ENCODE assay signal across 8 cellular contexts in the genomic region with DNA sequence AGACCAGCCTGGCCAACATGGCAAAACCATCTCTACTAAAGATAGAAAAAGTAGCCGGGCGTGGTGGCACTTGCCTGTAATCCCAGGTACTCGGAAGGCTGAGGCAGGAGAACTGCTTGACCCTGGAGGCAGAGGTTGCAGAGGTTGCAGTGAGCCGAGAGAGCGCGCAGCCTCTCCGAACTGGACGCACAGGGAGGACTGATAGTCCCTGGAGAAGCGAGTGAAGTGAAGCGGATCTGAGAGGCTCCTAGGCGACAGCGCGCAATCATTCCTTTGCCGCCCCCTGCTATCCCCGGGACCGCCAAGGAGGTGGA. TPM values are rescaled to one million over a fixed set of nuclear protein-coding genes. Genes with fewer than 3 reads are reported as not detected.
DNase-seq lines count a peak whose midpoint lies in the region; ATAC-seq, FAIRE-seq and TF ChIP-seq lines count a peak whose summit lies in the region.

No MANE protein-coding gene starts in this region.

- H3K27me3 ChIP-seq in BE2C (no peaks in the 10 kb centered on the region), HUES64 (ENCODE audit: insufficient read depth, low read length) (no peaks in the 10 kb centered on the region)

- peak overlapping the region; percentile 99 to 100 (median 100) for H3K27ac Mint-ChIP-seq in naive B cell

- no peak for DNase-seq in BE2C
- DNase-seq in coronary artery (ENCODE audit: low spot score), result no peak
- no peak for DNase-seq in naive B cell
- no peak for DNase-seq in NCI-H345 (lab: John Stamatoyannopoulos, UW)
- no peak for DNase-seq in cerebellar cortex (ENCODE audit: low spot score)
- DNase-seq in inferior parietal cortex (ENCODE audit: extremely low spot score), result no peak
- no peak for DNase-seq in GM19239 (ENCODE audit: insufficient read length, low spot score)

- H3K4me1 ChIP-seq in BE2C, result peaks cover 2% of the 10 kb centered on the region; the same call in 1 of the 2 replicates
- peaks cover 9% of the 10 kb centered on the region; the same call in 1 of the 2 replicates for H3K4me1 ChIP-seq in HUES64 (ENCODE audit: insufficient read depth, low read length)

- ATAC-seq in naive B cell (ENCODE audit: low read depth in 2 of 2), result no peak

- peaks cover 0 to 5% (median 0%) of the 10 kb centered on the region in 3 donors for H3K27me3 Mint-ChIP-seq in naive B cell

- H3K9me3 ChIP-seq in BE2C (no peaks in the 10 kb centered on the region), HUES64 (ENCODE audit: insufficient read depth, low read depth, low read length) (no peaks in the 10 kb centered on the region)

- peak overlapping the region; percentile 95 to 100 (median 99) for H3K4me3 Mint-ChIP-seq in naive B cell

- peak overlapping the region; percentile 99 for H3K4me3 ChIP-seq in BE2C (ENCODE audit: low read depth, low read length)
- peak overlapping the region; percentile 78 for H3K4me3 ChIP-seq in HUES64 (ENCODE audit: low read length)
- H3K4me3 ChIP-seq in coronary artery, result peak overlapping the region; percentile 85

- WGBS in HUES64, result under 1% methylated on average over 16 of the region's 16 CpGs

- H3K9me3 Mint-ChIP-seq in naive B cell, result peaks cover 0 to 11% (median 4%) of the 10 kb centered on the region in 7 donors

- H3K36me3 Mint-ChIP-seq in naive B cell, result peaks cover 0 to 13% of the 10 kb centered on the region in 2 donors

- peak overlapping the region; percentile 99 for H3K9ac ChIP-seq in HUES64 (ENCODE audit: low read depth, low read length)

- FAIRE-seq in GM19239 (lab: Jason Lieb, UNC), result no peak

- H3K36me3 ChIP-seq in BE2C (peaks cover 30% of the 10 kb centered on the region), HUES64 (ENCODE audit: insufficient read depth, low read length) (peaks cover 38% of the 10 kb centered on the region)

- H3K27ac ChIP-seq in HUES64 (ENCODE audit: low read depth, low read length) (peak overlapping the region; percentile 98), coronary artery (peak overlapping the region; percentile 70 to 96)

- TF ChIP-seq CTCF in BE2C (IDR thresholded peaks at IDR 0.05; ENCODE audit: low read depth, low read length), result no peak
- no peak for TF ChIP-seq CTCF in coronary artery (IDR thresholded peaks at IDR 0.05)

- peaks cover 19 to 31% (median 21%) of the 10 kb centered on the region in 3 donors for H3K4me1 Mint-ChIP-seq in naive B cell

RNA-seq across cellular contexts. Expression of gene ZNF561, which starts 0.2 kb away (rescaled TPM):
- polyA plus RNA-seq in BE2C (2012; ENCODE audit: insufficient read depth, insufficient read length, low read depth), result 33.3 TPM
- polyA plus RNA-seq in HUES64 (2013, experiment 1 of 2), result 47.9 TPM
- polyA plus RNA-seq in HUES64 (2013, experiment 2 of 2), result 41.7 TPM
- polyA plus RNA-seq in naive B cell (ENCODE audit: low read depth in 6 of 6), result 10 to 100 TPM in 5 of 6 donors, 1 to 10 TPM in 1; 8.7 to 28.2 (median 13.1) TPM

RNA-seq across cellular contexts. Expression of gene ZNF121, which starts 36.5 kb away (rescaled TPM):
- 5.9 TPM for polyA plus RNA-seq in BE2C (2012; ENCODE audit: insufficient read depth, insufficient read length, low read depth)
- polyA plus RNA-seq in HUES64 (2013, experiment 1 of 2), result 47.9 TPM
- polyA plus RNA-seq in HUES64 (2013, experiment 2 of 2), result 51.3 TPM
- 1 to 10 TPM; 3.1 to 6.8 (median 5.3) TPM for polyA plus RNA-seq in naive B cell (ENCODE audit: low read depth in 6 of 6)

RNA-seq across cellular contexts. Expression of gene ZNF562, which starts 54.1 kb away (rescaled TPM):
- 7.8 TPM for polyA plus RNA-seq in BE2C (2012; ENCODE audit: insufficient read depth, insufficient read length, low read depth)
- polyA plus RNA-seq in HUES64 (2013, experiment 1 of 2), result 19.7 TPM
- polyA plus RNA-seq in HUES64 (2013, experiment 2 of 2), result 22.5 TPM
- polyA plus RNA-seq in naive B cell (ENCODE audit: low read depth in 6 of 6), result 1 to 10 TPM in 5 of 6 donors, under 1 TPM in 1; 0.29 to 8.5 (median 6.0) TPM
